ENCODE assay signal across 1 cellular context in the genomic region with DNA sequence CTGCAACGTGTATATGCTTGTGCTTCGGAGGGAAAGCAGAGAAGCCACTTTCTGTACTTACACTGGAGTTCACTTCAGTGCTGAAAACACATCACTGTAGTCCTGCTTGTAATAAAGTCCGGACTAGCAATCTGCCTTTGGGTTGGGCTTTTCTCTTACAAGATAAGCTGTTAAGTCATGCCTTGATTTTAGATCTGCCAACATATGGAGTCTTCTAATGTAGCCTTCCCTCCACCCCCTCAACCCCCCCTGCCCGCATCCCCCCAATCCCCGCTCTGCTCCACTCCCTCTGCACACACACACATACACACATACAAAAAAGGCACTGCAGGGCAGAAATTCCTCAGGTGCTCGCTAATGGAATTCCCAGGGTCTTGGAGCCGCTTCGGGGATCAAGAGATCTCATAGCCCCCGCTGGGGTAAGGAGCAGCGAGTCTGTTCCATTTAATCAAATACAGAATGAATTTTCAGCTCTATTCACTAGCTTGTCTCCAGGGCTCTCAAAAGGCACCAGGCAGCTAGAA.
TF ChIP-seq lines count a peak whose summit lies in the region.

No MANE protein-coding gene starts in this region.

TF ChIP-seq in SK-N-SH treated with all-trans-retinoic acid at 6 μM for 48 hours, 23 proteins besides CTCF, POLR2A, EP300 and RAD21 (continued from another document):
- TF ChIP-seq, protein P1, sequence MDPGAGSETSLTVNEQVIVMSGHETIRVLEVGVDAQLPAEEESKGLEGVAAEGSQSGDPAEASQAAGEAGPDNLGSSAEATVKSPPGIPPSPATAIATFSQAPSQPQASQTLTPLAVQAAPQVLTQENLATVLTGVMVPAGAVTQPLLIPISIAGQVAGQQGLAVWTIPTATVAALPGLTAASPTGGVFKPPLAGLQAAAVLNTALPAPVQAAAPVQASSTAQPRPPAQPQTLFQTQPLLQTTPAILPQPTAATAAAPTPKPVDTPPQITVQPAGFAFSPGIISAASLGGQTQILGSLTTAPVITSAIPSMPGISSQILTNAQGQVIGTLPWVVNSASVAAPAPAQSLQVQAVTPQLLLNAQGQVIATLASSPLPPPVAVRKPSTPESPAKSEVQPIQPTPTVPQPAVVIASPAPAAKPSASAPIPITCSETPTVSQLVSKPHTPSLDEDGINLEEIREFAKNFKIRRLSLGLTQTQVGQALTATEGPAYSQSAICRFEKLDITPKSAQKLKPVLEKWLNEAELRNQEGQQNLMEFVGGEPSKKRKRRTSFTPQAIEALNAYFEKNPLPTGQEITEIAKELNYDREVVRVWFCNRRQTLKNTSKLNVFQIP (CRISPR knock-in tag; IDR thresholded peaks at IDR 0.05; ENCODE audit: borderline replicate concordance, low read depth) = no peak
- TF ChIP-seq GLIS3 (CRISPR knock-in tag; IDR thresholded peaks at IDR 0.05) = no peak
- no peak for TF ChIP-seq OSR1 (CRISPR knock-in tag; IDR thresholded peaks at IDR 0.05)
- TF ChIP-seq BACH2 (CRISPR knock-in tag; IDR thresholded peaks at IDR 0.05; ENCODE audit: borderline replicate concordance) = no peak
